In the genomic region with DNA sequence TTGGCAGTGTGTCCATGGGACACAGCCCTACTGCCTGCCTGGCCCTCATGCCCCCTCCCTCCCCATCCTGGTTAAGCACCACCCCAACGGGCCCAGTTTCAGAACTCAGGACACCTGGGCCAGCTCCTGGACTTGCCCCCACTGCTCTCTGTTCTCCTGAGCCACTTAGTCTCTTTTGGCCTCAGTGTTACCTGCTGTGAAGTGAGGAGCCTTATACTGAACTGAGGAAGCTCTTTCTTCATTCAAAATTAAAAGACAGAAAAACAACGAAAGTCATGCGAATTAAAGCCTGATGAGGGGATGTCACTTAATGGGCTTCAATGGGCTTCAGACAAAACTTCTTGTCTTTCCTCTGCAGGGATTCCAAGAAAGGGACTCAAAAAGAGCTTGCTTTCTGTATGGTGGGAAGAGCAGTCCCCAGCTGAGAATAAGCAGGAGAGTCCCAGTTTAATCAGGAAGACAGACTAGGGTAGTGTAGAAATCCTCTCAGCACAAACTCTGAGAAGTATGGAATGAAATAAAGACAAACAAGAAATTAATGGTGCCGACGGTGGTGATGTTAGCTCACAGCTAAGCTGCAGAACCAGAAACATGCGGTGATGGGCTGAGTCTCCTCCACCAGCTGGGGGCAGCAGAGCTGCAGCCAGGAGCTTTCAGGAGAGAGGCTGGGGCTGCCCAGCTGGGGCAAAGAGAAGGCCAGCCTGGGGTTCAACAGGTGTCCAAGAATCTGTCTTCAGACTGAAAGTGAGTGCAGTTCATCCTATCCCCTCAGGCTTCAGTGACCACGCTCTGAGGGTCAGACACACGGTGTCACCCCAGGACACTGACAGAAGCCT, we compare ENCODE assay signal across 8 cellular contexts.
DNase-seq lines count a peak whose midpoint lies in the region; ATAC-seq and TF ChIP-seq lines count a peak whose summit lies in the region.

No MANE protein-coding gene starts in this region.

- H3K36me3 ChIP-seq in liver (ENCODE audit: control insufficient read depth in 4 of 4, insufficient read depth in 3 of 4, low read depth in 1 of 4, low read length in 3 of 4) = no peaks in the 10 kb centered on the region
- no peaks in the 10 kb centered on the region for H3K36me3 ChIP-seq in aorta (ENCODE audit: control insufficient read depth in 1 of 2, insufficient read depth in 2 of 2, low read length in 1 of 2)

- ATAC-seq in aorta (ENCODE audit: low FRiP score) (peak; percentile 27), GM18858 (IDR thresholded peaks at IDR 0.05; ENCODE audit: unreplicated experiment) (no peak)

- DNase-seq in AG20443 (ENCODE audit: low spot score) (peak; percentile 43), GM10266 (ENCODE audit: extremely low spot score) (peak; percentile 32), NOMO-1 treated with dmso at 0.1 percent for 144 hours (lab: John Stamatoyannopoulos, UW; ENCODE audit: unreplicated experiment) (peak; percentile 9), astrocyte of the spinal cord (ENCODE audit: low read depth, low spot score) (no peak), aorta (no peak), mesenteric fat pad (ENCODE audit: low spot score) (no peak)

- TF ChIP-seq CTCF in GM10266 (IDR thresholded peaks at IDR 0.05; ENCODE audit: control insufficient read depth, insufficient read depth, low read depth, missing control alignments) (peak; percentile 81), astrocyte of the spinal cord (IDR thresholded peaks at IDR 0.05; ENCODE audit: low read depth, low read length) (peak; percentile 74), liver (IDR thresholded peaks at IDR 0.05; ENCODE audit: low read depth, low read length, missing input control) (peak; percentile 61)

- intact Hi-C loops in aorta (cut with DNase I) = no loop called here

- TF ChIP-seq RAD21 in liver (IDR thresholded peaks at IDR 0.05) = peak; percentile 80 to 81

- H3K27me3 ChIP-seq in liver (ENCODE audit: control insufficient read depth in 4 of 4, insufficient read depth in 4 of 4, low read length in 3 of 4) (peaks cover 0 to 5% (median 1%) of the 10 kb centered on the region in 4 donors), aorta (ENCODE audit: control insufficient read depth in 1 of 2, insufficient read depth in 2 of 2, low read length in 1 of 2) (no peaks in the 10 kb centered on the region)

- no peaks in the 10 kb centered on the region for H3K4me1 ChIP-seq in liver (ENCODE audit: control insufficient read depth in 4 of 4, insufficient read depth in 4 of 4, low read length in 3 of 4)
- no peaks in the 10 kb centered on the region for H3K4me1 ChIP-seq in aorta (ENCODE audit: control insufficient read depth in 1 of 2, insufficient read depth in 2 of 2, low read length in 2 of 2)

- H3K9me3 ChIP-seq in liver (ENCODE audit: control insufficient read depth in 4 of 4, low read length in 3 of 4) (no peaks in the 10 kb centered on the region), aorta (ENCODE audit: control insufficient read depth, low read length) (no peaks in the 10 kb centered on the region)

- H3K4me3 ChIP-seq in astrocyte of the spinal cord (ENCODE audit: low read depth, low read length) = no peak overlapping the region
- H3K4me3 ChIP-seq in liver (ENCODE audit: low read depth in 1 of 3, low read length in 3 of 3) = no peak overlapping the region
- no peak overlapping the region for H3K4me3 ChIP-seq in aorta (ENCODE audit: low read length in 2 of 2)

- H3K27ac ChIP-seq in liver (ENCODE audit: low read depth in 1 of 2, low read length in 2 of 2) (no peak overlapping the region), aorta (ENCODE audit: low read depth in 1 of 2, low read length in 2 of 2) (no peak overlapping the region)

- 44% methylated on average over 8 of the region's 8 CpGs for WGBS in liver
- 51 to 52% methylated on average over 8 of the region's 8 CpGs for WGBS in aorta, 2 donors

- in situ Hi-C loops in astrocyte of the spinal cord (cut with HindIII; ENCODE audit: low sequenced_read_pairs) = no loop called here

- H3K9ac ChIP-seq in liver (ENCODE audit: low read depth in 1 of 2, low read length in 2 of 2) = no peak overlapping the region

TF ChIP-seq in liver, 16 proteins besides CTCF, POLR2A, EP300 and RAD21:
- TF ChIP-seq, protein P1, sequence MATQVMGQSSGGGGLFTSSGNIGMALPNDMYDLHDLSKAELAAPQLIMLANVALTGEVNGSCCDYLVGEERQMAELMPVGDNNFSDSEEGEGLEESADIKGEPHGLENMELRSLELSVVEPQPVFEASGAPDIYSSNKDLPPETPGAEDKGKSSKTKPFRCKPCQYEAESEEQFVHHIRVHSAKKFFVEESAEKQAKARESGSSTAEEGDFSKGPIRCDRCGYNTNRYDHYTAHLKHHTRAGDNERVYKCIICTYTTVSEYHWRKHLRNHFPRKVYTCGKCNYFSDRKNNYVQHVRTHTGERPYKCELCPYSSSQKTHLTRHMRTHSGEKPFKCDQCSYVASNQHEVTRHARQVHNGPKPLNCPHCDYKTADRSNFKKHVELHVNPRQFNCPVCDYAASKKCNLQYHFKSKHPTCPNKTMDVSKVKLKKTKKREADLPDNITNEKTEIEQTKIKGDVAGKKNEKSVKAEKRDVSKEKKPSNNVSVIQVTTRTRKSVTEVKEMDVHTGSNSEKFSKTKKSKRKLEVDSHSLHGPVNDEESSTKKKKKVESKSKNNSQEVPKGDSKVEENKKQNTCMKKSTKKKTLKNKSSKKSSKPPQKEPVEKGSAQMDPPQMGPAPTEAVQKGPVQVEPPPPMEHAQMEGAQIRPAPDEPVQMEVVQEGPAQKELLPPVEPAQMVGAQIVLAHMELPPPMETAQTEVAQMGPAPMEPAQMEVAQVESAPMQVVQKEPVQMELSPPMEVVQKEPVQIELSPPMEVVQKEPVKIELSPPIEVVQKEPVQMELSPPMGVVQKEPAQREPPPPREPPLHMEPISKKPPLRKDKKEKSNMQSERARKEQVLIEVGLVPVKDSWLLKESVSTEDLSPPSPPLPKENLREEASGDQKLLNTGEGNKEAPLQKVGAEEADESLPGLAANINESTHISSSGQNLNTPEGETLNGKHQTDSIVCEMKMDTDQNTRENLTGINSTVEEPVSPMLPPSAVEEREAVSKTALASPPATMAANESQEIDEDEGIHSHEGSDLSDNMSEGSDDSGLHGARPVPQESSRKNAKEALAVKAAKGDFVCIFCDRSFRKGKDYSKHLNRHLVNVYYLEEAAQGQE (IDR thresholded peaks at IDR 0.05) = no peak
- no peak for TF ChIP-seq FOXA1 (IDR thresholded peaks at IDR 0.05)
- no peak for TF ChIP-seq RXRA (IDR thresholded peaks at IDR 0.05)
- TF ChIP-seq, protein P2, sequence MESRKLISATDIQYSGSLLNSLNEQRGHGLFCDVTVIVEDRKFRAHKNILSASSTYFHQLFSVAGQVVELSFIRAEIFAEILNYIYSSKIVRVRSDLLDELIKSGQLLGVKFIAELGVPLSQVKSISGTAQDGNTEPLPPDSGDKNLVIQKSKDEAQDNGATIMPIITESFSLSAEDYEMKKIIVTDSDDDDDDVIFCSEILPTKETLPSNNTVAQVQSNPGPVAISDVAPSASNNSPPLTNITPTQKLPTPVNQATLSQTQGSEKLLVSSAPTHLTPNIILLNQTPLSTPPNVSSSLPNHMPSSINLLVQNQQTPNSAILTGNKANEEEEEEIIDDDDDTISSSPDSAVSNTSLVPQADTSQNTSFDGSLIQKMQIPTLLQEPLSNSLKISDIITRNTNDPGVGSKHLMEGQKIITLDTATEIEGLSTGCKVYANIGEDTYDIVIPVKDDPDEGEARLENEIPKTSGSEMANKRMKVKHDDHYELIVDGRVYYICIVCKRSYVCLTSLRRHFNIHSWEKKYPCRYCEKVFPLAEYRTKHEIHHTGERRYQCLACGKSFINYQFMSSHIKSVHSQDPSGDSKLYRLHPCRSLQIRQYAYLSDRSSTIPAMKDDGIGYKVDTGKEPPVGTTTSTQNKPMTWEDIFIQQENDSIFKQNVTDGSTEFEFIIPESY (IDR thresholded peaks at IDR 0.05) = no peak
- TF ChIP-seq HNF4A (conservative IDR thresholded peaks at IDR 0.05) = no peak
- TF ChIP-seq YY1 (IDR thresholded peaks at IDR 0.05) = no peak

Comparison
In these comparisons a context has a peak if more than half of its experiments do, and no peak if none do; other contexts are left out.
1. DNase-seq: peak in AG20443 (single experiment), GM10266 (single experiment) and NOMO-1 treated with dmso at 0.1 percent for 144 hours (single experiment); none in astrocyte of the spinal cord (single experiment), aorta (0 of 2) and mesenteric fat pad (single experiment).
2. Peak in every context shown above with its lines, with median percentiles within 50 percentile points of each other: CTCF ChIP-seq.